In the genomic region with DNA sequence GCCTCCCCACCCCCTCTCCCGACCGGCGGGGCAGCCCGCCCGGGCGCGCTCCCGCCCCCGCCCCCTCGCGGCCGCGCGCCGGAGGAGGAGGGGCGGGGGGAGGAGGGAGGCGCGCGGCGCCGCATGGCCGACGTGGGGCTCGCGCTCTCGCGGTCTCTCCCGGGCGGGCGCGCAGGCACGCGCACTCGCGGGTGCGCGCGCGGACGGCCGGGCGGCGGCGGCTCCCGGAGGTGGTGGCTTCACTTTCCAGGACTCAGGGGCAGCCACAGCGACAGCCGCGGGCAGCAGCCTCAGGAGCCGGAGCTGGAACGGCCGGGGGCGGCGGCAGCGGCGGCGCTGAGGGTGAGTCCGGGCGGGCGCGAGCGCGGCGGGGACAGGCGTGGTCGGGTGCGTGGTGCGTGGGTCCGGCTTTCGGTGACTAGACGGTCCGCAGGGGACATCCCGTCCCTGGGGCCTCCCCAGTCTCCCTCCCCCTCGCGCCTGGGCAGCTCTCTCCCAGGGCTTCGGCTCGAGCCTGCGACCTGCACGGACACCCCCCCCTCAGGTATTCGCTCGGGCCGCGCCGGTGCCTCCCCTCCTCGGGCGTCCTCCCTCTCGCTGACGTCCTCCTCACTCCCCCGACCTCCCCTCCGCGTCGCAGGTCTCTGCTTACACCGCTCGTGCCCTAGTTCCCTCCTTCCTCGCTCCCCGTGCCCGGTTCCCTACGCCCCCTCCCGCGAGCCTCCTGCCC, we compare ENCODE assay signal across 8 cellular contexts. TPM values are rescaled to one million over a fixed set of nuclear protein-coding genes. Genes with fewer than 3 reads are reported as not detected.
DNase-seq lines count a peak whose midpoint lies in the region; ATAC-seq and TF ChIP-seq lines count a peak whose summit lies in the region.

Gene UBE2E2, plus strand, starts transcription at position 407 of the 730 bp plus-strand sequence.

- peak within 1 kb of the TSS; percentile 91 to 99 (median 94) for H3K4me3 Mint-ChIP-seq in IgD-negative memory B cell

- H3K36me3 Mint-ChIP-seq in IgD-negative memory B cell, result no peaks in the 10 kb centered on the region

- 5% methylated on average over 14 of the region's 99 CpGs for WGBS in hepatocyte (ENCODE audit: low lambda C conversion rate, missing lambda C conversion rate)

- no peaks in the 10 kb centered on the region for H3K27me3 ChIP-seq in hepatocyte

- peaks cover 44% of the 10 kb centered on the region for H3K79me2 ChIP-seq in hepatocyte

- H3K27ac Mint-ChIP-seq in IgD-negative memory B cell, result peak within 1 kb of the TSS; percentile 74 to 96 (median 84)

- peaks cover 10% of the 10 kb centered on the region for H3K4me1 ChIP-seq in hepatocyte (ENCODE audit: insufficient read depth)

- H3K36me3 ChIP-seq in hepatocyte (replicated peaks; ENCODE audit: insufficient read depth, low read depth), result no peaks in the 10 kb centered on the region

- H3K4me1 Mint-ChIP-seq in IgD-negative memory B cell, result peaks cover 19 to 24% (median 24%) of the 10 kb centered on the region in 3 donors

- no peaks in the 10 kb centered on the region for H3K27me3 Mint-ChIP-seq in IgD-negative memory B cell

- TF ChIP-seq CTCF in astrocyte of the spinal cord (IDR thresholded peaks at IDR 0.05; ENCODE audit: low read depth, low read length) (no peak), hepatocyte (IDR thresholded peaks at IDR 0.05; ENCODE audit: poor library complexity) (no peak)

- ATAC-seq in GM21619 (IDR thresholded peaks at IDR 0.05; ENCODE audit: unreplicated experiment), result peak; percentile 64

- peaks cover 5% of the 10 kb centered on the region for H4K20me1 ChIP-seq in hepatocyte (ENCODE audit: insufficient read depth, poor library complexity, severe bottlenecking)

- H3K9me2 ChIP-seq in hepatocyte (replicated peaks; ENCODE audit: insufficient read depth), result no peaks in the 10 kb centered on the region

- in situ Hi-C loops in astrocyte of the spinal cord (cut with HindIII; ENCODE audit: low sequenced_read_pairs), result no loop called here

- peak within 1 kb of the TSS; percentile 88 for H3K27ac ChIP-seq in hepatocyte

- H2AFZ ChIP-seq in hepatocyte, result peak within 1 kb of the TSS; percentile 97

- H3K4me3 ChIP-seq in astrocyte of the spinal cord (ENCODE audit: low read depth, low read length) (peak within 1 kb of the TSS; percentile 89), hepatocyte (peak within 1 kb of the TSS; percentile 98)

- peak within 1 kb of the TSS; percentile 97 for H3K4me2 ChIP-seq in hepatocyte

- DNase-seq in GDM1 (lab: John Stamatoyannopoulos, UW) (peak; percentile 54), SW 1271 (lab: John Stamatoyannopoulos, UW) (peak; percentile 53 to 66), astrocyte of the spinal cord (ENCODE audit: low read depth, low spot score) (peak; percentile 52), hepatocyte (ENCODE audit: low spot score) (peak; percentile 90), renal cortical epithelial cell (ENCODE audit: low read depth) (peak; percentile 9), UCSD-AML1 (lab: John Stamatoyannopoulos, UW; ENCODE audit: unreplicated experiment) (no peak)

- H3K9me3 ChIP-seq in hepatocyte (ENCODE audit: low read depth), result no peaks in the 10 kb centered on the region

- H3K9me3 Mint-ChIP-seq in IgD-negative memory B cell, result no peaks in the 10 kb centered on the region

RNA-seq across cellular contexts. Expression of gene UBE2E2, which starts in this region (rescaled TPM):
- polyA plus RNA-seq in IgD-negative memory B cell, result 59.8 TPM
- 48.9 and 51.1 TPM in 2 replicates for total RNA-seq in hepatocyte
- polyA plus RNA-seq in hepatocyte, result 82.1 and 90.6 TPM in 2 replicates
- 34.0 and 61.3 TPM in 2 replicates for total RNA-seq in renal cortical epithelial cell
